In genomic region chr6:159790947-159791598, GRCh38 we compare ENCODE assay signal across 8 cellular contexts. TPM values are rescaled to one million over a fixed set of nuclear protein-coding genes. Genes with fewer than 3 reads are reported as not detected.
DNase-seq lines count a peak whose midpoint lies in the region; ATAC-seq, FAIRE-seq and TF ChIP-seq lines count a peak whose summit lies in the region.

No MANE protein-coding gene starts in this region.

- peaks cover 50% of the 10 kb centered on the region for H3K36me3 Mint-ChIP-seq in activated naive CD4-positive, alpha-beta T cell treated with anti-CD3 and anti-CD28 coated beads for 36 hours (ENCODE audit: low read depth)

- H3K27me3 Mint-ChIP-seq in activated naive CD4-positive, alpha-beta T cell treated with anti-CD3 and anti-CD28 coated beads for 36 hours (ENCODE audit: low read depth), result no peaks in the 10 kb centered on the region

- H3K9me3 Mint-ChIP-seq in activated naive CD4-positive, alpha-beta T cell treated with anti-CD3 and anti-CD28 coated beads for 36 hours, result no peaks in the 10 kb centered on the region

- H3K27ac Mint-ChIP-seq in activated naive CD4-positive, alpha-beta T cell treated with anti-CD3 and anti-CD28 coated beads for 36 hours, result peak overlapping the region; percentile 98

- H3K4me1 Mint-ChIP-seq in activated naive CD4-positive, alpha-beta T cell treated with anti-CD3 and anti-CD28 coated beads for 36 hours (ENCODE audit: low read depth), result peaks cover 58% of the 10 kb centered on the region

- H3K4me1 ChIP-seq in pancreas, result peaks cover 20 to 40% (median 33%) of the 10 kb centered on the region in 3 donors

- H3K4me3 Mint-ChIP-seq in activated naive CD4-positive, alpha-beta T cell treated with anti-CD3 and anti-CD28 coated beads for 36 hours, result peak overlapping the region; percentile 99

- CTCF ChIA-PET in activated naive CD4-positive, alpha-beta T cell treated with anti-CD3 and anti-CD28 coated beads for 36 hours (lab: Charles Lee), result interaction anchor here (0.6 to 4.7 kb wide), 9 partner anchors 16 to 137 kb away, joined by 3 to 25 read pairs (median 3); partner anchors contain the start of genes SOD2 and WTAP

- FAIRE-seq in pancreas (lab: Jason Lieb, UNC), result no peak

- H3K27me3 ChIP-seq in pancreas, result no peaks in the 10 kb centered on the region

- DNase-seq in activated naive CD4-positive, alpha-beta T cell treated with anti-CD3 and anti-CD28 coated beads for 36 hours, result peak; percentile 35
- no peak for DNase-seq in activated naive CD4-positive, alpha-beta T cell treated with Interleukin-2 at 50 U/mL for 16 hours
- peak; percentile 11 for DNase-seq in SW480 (ENCODE audit: low spot score)
- peak; percentile 30 to 33 for DNase-seq in erythroblast (lab: John Stamatoyannopoulos, UW)
- peak in 4 of 6 donors; percentile 13 to 54 (median 32) for DNase-seq in pancreas
- no peak for DNase-seq in middle frontal gyrus (ENCODE audit: extremely low spot score, low spot score)
- no peak for DNase-seq in SKM-1 (lab: John Stamatoyannopoulos, UW; ENCODE audit: unreplicated experiment)

- H3K9me3 ChIP-seq in pancreas, result no peaks in the 10 kb centered on the region

- ATAC-seq in pancreas (no peak), GM19463 (IDR thresholded peaks at IDR 0.05; ENCODE audit: unreplicated experiment) (no peak)

- intact Hi-C loops in activated naive CD4-positive, alpha-beta T cell treated with anti-CD3 and anti-CD28 coated beads for 36 hours (cut with micrococcal nuclease), result loop anchor here (2.0 kb wide), 1 partner anchor 30 kb away; no protein-coding TSS in a partner anchor
- intact Hi-C loops in pancreas (cut with DNase I), result no loop called here

- WGBS in pancreas, 2 donors, result 10 to 13% methylated on average over 19 of the region's 19 CpGs

- TF ChIP-seq CTCF in pancreas (IDR thresholded peaks at IDR 0.05), result no peak

- peaks cover 0 to 4% (median 4%) of the 10 kb centered on the region in 3 donors for H3K36me3 ChIP-seq in pancreas

- peak overlapping the region; percentile 78 to 100 (median 92) for H3K27ac ChIP-seq in pancreas

- TF ChIP-seq POLR2A in erythroblast (IDR thresholded peaks at IDR 0.05; ENCODE audit: low read length), result no peak

- peak overlapping the region; percentile 37 to 100 (median 78) for H3K4me3 ChIP-seq in pancreas

RNA-seq across cellular contexts. Expression of gene MRPL18, which starts 0.8 kb away (rescaled TPM):
- total RNA-seq in activated naive CD4-positive, alpha-beta T cell treated with anti-CD3 and anti-CD28 coated beads for 36 hours, result 10 to 100 TPM; 65.1 to 75.8 TPM
- 10 to 100 TPM; 19.3 to 28.2 (median 25.0) TPM for total RNA-seq in pancreas
- 10 to 100 TPM; 45.0 to 47.9 TPM for polyA plus RNA-seq in pancreas

RNA-seq across cellular contexts. Expression of gene TCP1, which starts 1.7 kb away (rescaled TPM):
- total RNA-seq in activated naive CD4-positive, alpha-beta T cell treated with anti-CD3 and anti-CD28 coated beads for 36 hours, result 100 to 1,000 TPM; 420 to 425 TPM
- 10 to 100 TPM; 60.6 to 85.1 (median 75.2) TPM for total RNA-seq in pancreas
- polyA plus RNA-seq in pancreas, result 10 to 100 TPM; 43.7 to 91.7 TPM

RNA-seq across cellular contexts. Expression of gene PNLDC1, which starts 9.0 kb away (rescaled TPM):
- total RNA-seq in activated naive CD4-positive, alpha-beta T cell treated with anti-CD3 and anti-CD28 coated beads for 36 hours, result under 1 TPM in 1 of 2 experiments, not detected in 1; 0.40 TPM
- total RNA-seq in pancreas, result 1 to 10 TPM in 1 of 6 donors, under 1 TPM in 5; 0.21 to 1.4 (median 0.46) TPM
- polyA plus RNA-seq in pancreas, result 1 to 10 TPM; 1.4 to 1.7 TPM

RNA-seq across cellular contexts. Expression of gene ACAT2, which starts 29.2 kb away (rescaled TPM):
- total RNA-seq in activated naive CD4-positive, alpha-beta T cell treated with anti-CD3 and anti-CD28 coated beads for 36 hours, result 10 to 100 TPM; 84.9 to 92.4 TPM
- 1 to 10 TPM; 3.3 to 9.6 (median 7.4) TPM for total RNA-seq in pancreas
- polyA plus RNA-seq in pancreas, result 10 to 100 TPM in 1 of 2 donors, 1 to 10 TPM in 1; 6.7 to 10.1 TPM

Comparison
In these comparisons a context has a peak if more than half of its experiments do, and no peak if none do; other contexts are left out.
1. DNase-seq: peak in activated naive CD4-positive, alpha-beta T cell treated with anti-CD3 and anti-CD28 coated beads for 36 hours (single experiment), SW480 (single experiment), erythroblast (2 of 2) and pancreas (4 of 6); none in activated naive CD4-positive, alpha-beta T cell treated with Interleukin-2 at 50 U/mL for 16 hours (single experiment), middle frontal gyrus (single experiment) and SKM-1 (single experiment).
2. RNA of gene TCP1, which starts 1.7 kb away (total RNA-seq): 420 to 425 TPM in activated naive CD4-positive, alpha-beta T cell treated with anti-CD3 and anti-CD28 coated beads for 36 hours; 60.6 to 85.1 TPM in pancreas; every median in the first group is over 4 times any median in the second.